In the genomic region with DNA sequence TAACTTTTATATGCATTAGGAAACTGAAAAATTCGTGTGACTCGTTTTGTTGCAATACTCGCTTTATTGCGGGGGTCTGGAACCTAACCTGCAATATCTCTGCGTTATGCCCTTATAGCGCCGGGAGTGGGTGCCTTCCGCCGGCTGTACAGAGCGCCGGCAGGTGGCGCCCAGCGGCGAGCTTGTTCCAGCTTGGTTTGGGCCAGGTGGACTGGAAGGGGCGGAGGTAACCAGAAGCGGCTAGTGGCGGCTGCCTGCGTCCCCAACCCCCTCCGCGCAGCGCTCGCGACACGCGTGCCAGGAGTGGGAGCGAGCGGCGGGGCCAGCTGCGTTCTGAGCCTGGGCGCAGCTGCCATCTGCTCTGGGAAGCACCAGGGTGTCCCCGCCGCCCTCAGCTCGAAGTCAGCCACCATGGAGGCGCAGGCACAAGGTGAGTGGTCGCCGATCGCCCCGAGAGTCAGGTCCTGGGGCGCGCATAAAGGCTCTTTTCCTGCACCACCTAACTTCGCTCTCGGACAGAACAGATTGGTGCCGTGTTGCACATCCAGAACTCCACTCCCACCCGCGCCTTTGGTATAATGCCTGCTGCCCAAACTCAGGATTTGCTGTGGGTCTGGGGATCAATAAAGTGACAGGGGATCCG, we compare ENCODE assay signal across 9 cellular contexts. TPM values are rescaled to one million over a fixed set of nuclear protein-coding genes. Genes with fewer than 3 reads are reported as not detected.
DNase-seq lines count a peak whose midpoint lies in the region; ATAC-seq and TF ChIP-seq lines count a peak whose summit lies in the region.
"Had no signal": no experiment of that assay in that cellular context is flagged by ENCODE, and none has a peak within 500 bp of the region (broad histone marks: within the 10 kb centered on the region; RNA-seq: fewer than 3 reads in every experiment).

A gene with protein sequence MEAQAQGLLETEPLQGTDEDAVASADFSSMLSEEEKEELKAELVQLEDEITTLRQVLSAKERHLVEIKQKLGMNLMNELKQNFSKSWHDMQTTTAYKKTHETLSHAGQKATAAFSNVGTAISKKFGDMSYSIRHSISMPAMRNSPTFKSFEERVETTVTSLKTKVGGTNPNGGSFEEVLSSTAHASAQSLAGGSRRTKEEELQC (plus strand): TSS at position 233 of the 643 bp plus-strand sequence. CDS start 179 bp downstream, at position 412.

- H3K27me3 Mint-ChIP-seq in CD4-positive, CD25-positive, alpha-beta regulatory T cell: peaks cover 38% of the 10 kb centered on the region
- H3K27me3 Mint-ChIP-seq in activated T-cell treated with anti-CD3 and anti-CD28 coated beads, Interleukin-2, amount 50 U/mL, for 4 hours (ENCODE audit: low read depth): peaks cover 39% of the 10 kb centered on the region

- H3K27me3 ChIP-seq in CD4-positive, CD25-positive, alpha-beta regulatory T cell (ENCODE audit: control insufficient read depth, insufficient read depth, low read length): peaks cover 14% of the 10 kb centered on the region
- H3K27me3 ChIP-seq in esophagus muscularis mucosa: no peaks in the 10 kb centered on the region
- H3K27me3 ChIP-seq in mucosa of stomach (ENCODE audit: control insufficient read depth, insufficient read depth, low read length): peaks cover 7% of the 10 kb centered on the region

- peak within 1 kb of the TSS; percentile 76 for H3K9ac ChIP-seq in mucosa of stomach (ENCODE audit: low read length)

- WGBS in esophagus muscularis mucosa: 2% methylated on average over 7 of the region's 46 CpGs

- H3K9me3 Mint-ChIP-seq in CD4-positive, CD25-positive, alpha-beta regulatory T cell: peaks cover 0 to 3% (median 0%) of the 10 kb centered on the region in 7 donors
- H3K9me3 Mint-ChIP-seq in activated T-cell treated with anti-CD3 and anti-CD28 coated beads, Interleukin-2, amount 50 U/mL, for 4 hours: no peaks in the 10 kb centered on the region

- peak; percentile 68 to 72 for ATAC-seq in CD4-positive, CD25-positive, alpha-beta regulatory T cell (ENCODE audit: low read depth in 2 of 2)
- ATAC-seq in GM19463 (IDR thresholded peaks at IDR 0.05; ENCODE audit: unreplicated experiment) (peak; percentile 97), HG03571 (IDR thresholded peaks at IDR 0.05; ENCODE audit: unreplicated experiment) (peak; percentile 98)
- peak; percentile 90 for ATAC-seq in activated T-cell treated with anti-CD3 and anti-CD28 coated beads, Interleukin-2, amount 50 U/mL, for 4 hours

- no peak for TF ChIP-seq EP300 in esophagus muscularis mucosa (IDR thresholded peaks at IDR 0.05)

- no peak for TF ChIP-seq POLR2A in esophagus muscularis mucosa (IDR thresholded peaks at IDR 0.05; ENCODE audit: low read depth)

- H3K4me1 ChIP-seq in CD4-positive, CD25-positive, alpha-beta regulatory T cell (ENCODE audit: control insufficient read depth, insufficient read depth, low read length, poor library complexity, severe bottlenecking): peaks cover 8% of the 10 kb centered on the region
- H3K4me1 ChIP-seq in esophagus muscularis mucosa (peaks cover 6 to 29% (median 25%) of the 10 kb centered on the region in 4 donors), mucosa of stomach (ENCODE audit: control insufficient read depth, insufficient read depth, low read length) (peaks cover 10% of the 10 kb centered on the region)

- H3K4me3 Mint-ChIP-seq in CD4-positive, CD25-positive, alpha-beta regulatory T cell: peak within 1 kb of the TSS in 3 of 4 donors; percentile 70 to 74 (median 74)
- peak within 1 kb of the TSS; percentile 69 for H3K4me3 Mint-ChIP-seq in activated T-cell treated with anti-CD3 and anti-CD28 coated beads, Interleukin-2, amount 50 U/mL, for 4 hours

- no peak within 1 kb of the TSS for H3K27ac ChIP-seq in CD4-positive, CD25-positive, alpha-beta regulatory T cell (ENCODE audit: insufficient read depth, low read length, poor library complexity, severe bottlenecking)
- peak within 1 kb of the TSS; percentile 63 to 78 (median 71) for H3K27ac ChIP-seq in esophagus muscularis mucosa (replicated peaks in 1 of 4)

- DNase-seq in CD4-positive, CD25-positive, alpha-beta regulatory T cell: peak; percentile 7 to 66 (median 22)
- DNase-seq in NOMO-1 (lab: John Stamatoyannopoulos, UW; ENCODE audit: unreplicated experiment in 2 of 2) (peak; percentile 48 to 50), esophagus muscularis mucosa (ENCODE audit: extremely low spot score) (no peak)
- peak; percentile 36 for DNase-seq in activated T-cell treated with anti-CD3 and anti-CD28 coated beads, Interleukin-2, amount 50 U/mL, for 4 hours
- peak; percentile 4 to 30 for DNase-seq in stimulated activated CD8-positive, alpha-beta memory T cell treated with anti-CD3 and anti-CD28 coated beads, Interleukin-7, amount 100 ng/mL, for 4 hours (ENCODE audit: low read depth in 2 of 2)

- H3K9me3 ChIP-seq in CD4-positive, CD25-positive, alpha-beta regulatory T cell (ENCODE audit: control insufficient read depth in 2 of 2, low read length in 2 of 2): no peaks in the 10 kb centered on the region
- no peaks in the 10 kb centered on the region for H3K9me3 ChIP-seq in esophagus muscularis mucosa
- no peaks in the 10 kb centered on the region for H3K9me3 ChIP-seq in mucosa of stomach (ENCODE audit: control insufficient read depth, low read length)

- peak; percentile 72 to 90 (median 89) for TF ChIP-seq CTCF in esophagus muscularis mucosa (IDR thresholded peaks at IDR 0.05)

- H3K36me3 Mint-ChIP-seq in CD4-positive, CD25-positive, alpha-beta regulatory T cell: no peaks in the 10 kb centered on the region
- no peaks in the 10 kb centered on the region for H3K36me3 Mint-ChIP-seq in activated T-cell treated with anti-CD3 and anti-CD28 coated beads, Interleukin-2, amount 50 U/mL, for 4 hours (ENCODE audit: insufficient read depth)

- no peaks in the 10 kb centered on the region for H3K36me3 ChIP-seq in CD4-positive, CD25-positive, alpha-beta regulatory T cell (ENCODE audit: control insufficient read depth, insufficient read depth, low read length)
- H3K36me3 ChIP-seq in esophagus muscularis mucosa (no peaks in the 10 kb centered on the region), mucosa of stomach (ENCODE audit: control insufficient read depth, insufficient read depth, low read length) (no peaks in the 10 kb centered on the region)

- H3K4me1 Mint-ChIP-seq in CD4-positive, CD25-positive, alpha-beta regulatory T cell: peaks cover 0 to 12% (median 2%) of the 10 kb centered on the region in 4 donors
- H3K4me1 Mint-ChIP-seq in activated T-cell treated with anti-CD3 and anti-CD28 coated beads, Interleukin-2, amount 50 U/mL, for 4 hours (ENCODE audit: low read depth): peaks cover 4% of the 10 kb centered on the region

- no peak within 1 kb of the TSS for H3K27ac Mint-ChIP-seq in CD4-positive, CD25-positive, alpha-beta regulatory T cell

- intact Hi-C loops in esophagus muscularis mucosa (cut with DNase I): loop anchor here (5.0 kb wide), 1 partner anchor 159 kb away; no protein-coding TSS in a partner anchor

- no peak within 1 kb of the TSS for H3K4me3 ChIP-seq in CD4-positive, CD25-positive, alpha-beta regulatory T cell (ENCODE audit: low read depth, low read length)
- H3K4me3 ChIP-seq in esophagus muscularis mucosa (peak within 1 kb of the TSS; percentile 60 to 80 (median 66)), mucosa of stomach (ENCODE audit: low read length) (peak within 1 kb of the TSS; percentile 66)

RNA-seq across cellular contexts. Expression of the gene that starts here (rescaled TPM):
- total RNA-seq in CD4-positive, CD25-positive, alpha-beta regulatory T cell: not detected
- under 1 TPM; 0.40 to 0.76 (median 0.53) TPM for polyA plus RNA-seq in CD4-positive, CD25-positive, alpha-beta regulatory T cell
- under 1 TPM; 0.65 to 0.79 (median 0.66) TPM for total RNA-seq in activated T-cell treated with anti-CD3 and anti-CD28 coated beads, Interleukin-2, amount 50 U/mL, for 4 hours
- 10 to 100 TPM; 18.7 to 46.4 (median 31.1) TPM for total RNA-seq in esophagus muscularis mucosa
- total RNA-seq: T-helper 2 cell treated with Interferon-gamma antibody and Interleukin-4, amounts not matched to agents 100 ng/mL and 5 ng/mL, for 36 hours had no signal

Comparison
In these comparisons a context has a peak if more than half of its experiments do, and no peak if none do; other contexts are left out.
1. RNA of the gene that starts here (total RNA-seq): 18.7 to 46.4 TPM in esophagus muscularis mucosa; 0.65 to 0.79 TPM in activated T-cell treated with anti-CD3 and anti-CD28 coated beads, Interleukin-2, amount 50 U/mL, for 4 hours and not detected in CD4-positive, CD25-positive, alpha-beta regulatory T cell (single experiment); every median in the first group is over 10 times any median in the second.
2. Peak in DNase-seq and ATAC-seq in CD4-positive, CD25-positive, alpha-beta regulatory T cell; RNA of the gene not detected or under 1 TPM.
3. Peak in DNase-seq and ATAC-seq in activated T-cell treated with anti-CD3 and anti-CD28 coated beads, Interleukin-2, amount 50 U/mL, for 4 hours; RNA of the gene not detected or under 1 TPM.
4. Peak in every context shown above with its lines, with median percentiles within 50 percentile points of each other: ATAC-seq.